1 cellular context compared by ENCODE assay signal in the genomic region with DNA sequence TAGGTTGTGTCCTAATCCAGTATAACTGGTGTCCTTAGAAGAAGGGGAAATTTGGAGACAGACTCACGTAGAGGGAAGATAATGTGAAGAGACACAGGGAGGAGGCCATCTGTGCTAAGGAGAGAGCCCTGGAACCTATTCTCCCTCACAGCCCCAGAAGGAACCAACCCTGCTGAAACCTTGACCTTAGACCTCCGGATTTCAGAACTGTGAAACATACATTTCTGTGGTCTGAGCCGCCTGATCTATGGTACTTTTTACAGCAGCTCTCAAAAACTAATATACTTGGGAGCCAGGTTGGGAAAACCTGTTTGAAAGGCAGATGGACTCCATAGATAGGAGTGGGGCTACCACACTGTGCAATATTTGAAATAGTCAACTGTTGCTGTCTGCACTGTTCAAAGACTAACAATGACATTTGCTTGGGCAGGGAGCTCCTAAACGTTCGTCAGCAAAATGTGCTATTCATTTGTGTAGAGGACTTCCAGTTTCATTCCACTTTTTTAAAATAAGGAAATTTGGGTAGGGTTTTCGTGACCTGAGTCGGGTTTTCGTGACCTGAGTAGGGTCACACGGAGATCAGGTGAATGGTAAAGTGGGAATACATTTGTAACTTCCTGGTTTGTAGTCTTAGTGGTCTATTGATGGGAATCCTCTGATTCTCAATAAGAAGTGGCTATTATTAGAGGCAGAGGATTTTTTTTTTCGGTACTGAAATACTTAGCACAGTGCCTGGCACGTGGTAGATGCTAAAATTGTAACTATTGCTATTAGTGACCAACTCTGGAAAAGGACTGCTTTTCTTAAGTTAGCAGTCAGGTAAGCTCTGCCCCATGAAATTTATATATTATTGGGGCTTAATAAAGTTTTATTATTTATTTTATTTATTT.
TF ChIP-seq lines count a peak whose summit lies in the region.

No MANE protein-coding gene starts in this region.

TF ChIP-seq in GM12878, 131 proteins besides CTCF, POLR2A, EP300 and RAD21:
- TF ChIP-seq, protein P1, sequence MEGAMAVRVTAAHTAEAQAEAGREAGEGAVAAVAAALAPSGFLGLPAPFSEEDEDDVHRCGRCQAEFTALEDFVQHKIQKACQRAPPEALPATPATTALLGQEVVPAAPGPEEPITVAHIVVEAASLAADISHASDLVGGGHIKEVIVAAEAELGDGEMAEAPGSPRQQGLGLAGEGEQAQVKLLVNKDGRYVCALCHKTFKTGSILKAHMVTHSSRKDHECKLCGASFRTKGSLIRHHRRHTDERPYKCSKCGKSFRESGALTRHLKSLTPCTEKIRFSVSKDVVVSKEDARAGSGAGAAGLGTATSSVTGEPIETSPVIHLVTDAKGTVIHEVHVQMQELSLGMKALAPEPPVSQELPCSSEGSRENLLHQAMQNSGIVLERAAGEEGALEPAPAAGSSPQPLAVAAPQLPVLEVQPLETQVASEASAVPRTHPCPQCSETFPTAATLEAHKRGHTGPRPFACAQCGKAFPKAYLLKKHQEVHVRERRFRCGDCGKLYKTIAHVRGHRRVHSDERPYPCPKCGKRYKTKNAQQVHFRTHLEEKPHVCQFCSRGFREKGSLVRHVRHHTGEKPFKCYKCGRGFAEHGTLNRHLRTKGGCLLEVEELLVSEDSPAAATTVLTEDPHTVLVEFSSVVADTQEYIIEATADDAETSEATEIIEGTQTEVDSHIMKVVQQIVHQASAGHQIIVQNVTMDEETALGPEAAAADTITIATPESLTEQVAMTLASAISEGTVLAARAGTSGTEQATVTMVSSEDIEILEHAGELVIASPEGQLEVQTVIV (IDR thresholded peaks at IDR 0.05; ENCODE audit: borderline replicate concordance, partially characterized antibody), result no peak
- TF ChIP-seq STAT1 (conservative IDR thresholded peaks at IDR 0.05) (no peak), DPF2 (IDR thresholded peaks at IDR 0.05) (no peak), IKZF2 (IDR thresholded peaks at IDR 0.05) (peak; percentile 7 to 34; a peak in 1 of 4 replicates), NR2C1 (IDR thresholded peaks at IDR 0.05) (0 out of 2 replicates have a peak, but pooled peaks have one; percentile 8), IKZF1 (conservative IDR thresholded peaks at IDR 0.05) (peak; percentile 32; the same call in 1 of the 2 replicates), BHLHE40 (IDR thresholded peaks at IDR 0.05; ENCODE audit: borderline replicate concordance in 1 of 2, low read depth in 2 of 2, low read length in 1 of 2) (peak in 1 of 2 experiments; percentile 16; a peak in 1 of 4 replicates), RUNX3 (IDR thresholded peaks at IDR 0.05; ENCODE audit: low read length) (no peak), EED (IDR thresholded peaks at IDR 0.05; ENCODE audit: low read depth) (peak; percentile 40), RBBP5 (conservative IDR thresholded peaks at IDR 0.05) (no peak), EGR1 (IDR thresholded peaks at IDR 0.05; ENCODE audit: borderline replicate concordance in 1 of 2, low read depth in 2 of 2, low read length in 2 of 2) (no peak), CHD1 (IDR thresholded peaks at IDR 0.05; ENCODE audit: low read depth, low read length) (no peak), TCF12 (IDR thresholded peaks at IDR 0.05; ENCODE audit: low read depth, low read length) (no peak), YY1 (IDR thresholded peaks at IDR 0.05; ENCODE audit: low read depth, low read length) (no peak), ATF3 (IDR thresholded peaks at IDR 0.05; ENCODE audit: borderline replicate concordance, extremely low read depth, low read depth, low read length) (no peak), NFIC (IDR thresholded peaks at IDR 0.05; ENCODE audit: low read depth, low read length) (peak; percentile 42; the same call in 1 of the 2 replicates), MEF2B (IDR thresholded peaks at IDR 0.05; ENCODE audit: partially characterized antibody, poor library complexity, severe bottlenecking) (no peak), CEBPB (IDR thresholded peaks at IDR 0.05; ENCODE audit: borderline replicate concordance in 1 of 2, low read depth in 2 of 2, low read length in 2 of 2) (no peak), HDGF (IDR thresholded peaks at IDR 0.05) (no peak), ETV6 (conservative IDR thresholded peaks at IDR 0.05 in 1 of 2, IDR thresholded peaks at IDR 0.05 in 1 of 2; ENCODE audit: borderline replicate concordance in 1 of 2, low read depth in 1 of 2) (peak in 1 of 2 experiments; percentile 49; a peak in 1 of 4 replicates), PAX8 (IDR thresholded peaks at IDR 0.05) (no peak), NR2F1 (conservative IDR thresholded peaks at IDR 0.05) (peak; percentile 84), RELA (IDR thresholded peaks at IDR 0.05; ENCODE audit: borderline replicate concordance, partially characterized antibody) (no peak), CREB1 (IDR thresholded peaks at IDR 0.05; ENCODE audit: low read depth) (no peak), FOS (IDR thresholded peaks at IDR 0.05; ENCODE audit: borderline replicate concordance, extremely low read depth, insufficient read length) (no peak), SP1 (IDR thresholded peaks at IDR 0.05; ENCODE audit: low read depth, low read length) (no peak)
- TF ChIP-seq, protein P2, sequence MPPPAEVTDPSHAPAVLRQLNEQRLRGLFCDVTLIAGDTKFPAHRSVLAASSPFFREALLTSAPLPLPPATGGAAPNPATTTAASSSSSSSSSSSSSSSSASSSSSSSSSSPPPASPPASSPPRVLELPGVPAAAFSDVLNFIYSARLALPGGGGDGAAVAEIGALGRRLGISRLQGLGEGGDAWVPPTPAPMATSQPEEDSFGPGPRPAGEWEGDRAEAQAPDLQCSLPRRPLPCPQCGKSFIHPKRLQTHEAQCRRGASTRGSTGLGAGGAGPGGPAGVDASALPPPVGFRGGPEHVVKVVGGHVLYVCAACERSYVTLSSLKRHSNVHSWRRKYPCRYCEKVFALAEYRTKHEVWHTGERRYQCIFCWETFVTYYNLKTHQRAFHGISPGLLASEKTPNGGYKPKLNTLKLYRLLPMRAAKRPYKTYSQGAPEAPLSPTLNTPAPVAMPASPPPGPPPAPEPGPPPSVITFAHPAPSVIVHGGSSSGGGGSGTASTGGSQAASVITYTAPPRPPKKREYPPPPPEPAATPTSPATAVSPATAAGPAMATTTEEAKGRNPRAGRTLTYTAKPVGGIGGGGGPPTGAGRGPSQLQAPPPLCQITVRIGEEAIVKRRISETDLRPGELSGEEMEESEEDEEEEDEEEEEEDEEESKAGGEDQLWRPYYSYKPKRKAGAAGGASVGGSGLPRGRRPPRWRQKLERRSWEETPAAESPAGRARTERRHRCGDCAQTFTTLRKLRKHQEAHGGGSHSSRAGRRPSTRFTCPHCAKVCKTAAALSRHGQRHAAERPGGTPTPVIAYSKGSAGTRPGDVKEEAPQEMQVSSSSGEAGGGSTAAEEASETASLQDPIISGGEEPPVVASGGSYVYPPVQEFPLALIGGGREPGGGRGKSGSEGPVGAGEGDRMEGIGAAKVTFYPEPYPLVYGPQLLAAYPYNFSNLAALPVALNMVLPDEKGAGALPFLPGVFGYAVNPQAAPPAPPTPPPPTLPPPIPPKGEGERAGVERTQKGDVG (CRISPR knock-in tag; IDR thresholded peaks at IDR 0.05), result no peak
